ENCODE assay signal across 8 cellular contexts in genomic region chr6:70706491-70707123, GRCh38. TPM values are rescaled to one million over a fixed set of nuclear protein-coding genes. Genes with fewer than 3 reads are reported as not detected.
A peak's percentile ranks its signal among the peaks of the same experiment; 100 is the strongest.
DNase-seq lines count a peak whose midpoint lies in the region; ATAC-seq, FAIRE-seq and TF ChIP-seq lines count a peak whose summit lies in the region.

No MANE protein-coding gene starts in this region.

- no peaks in the 10 kb centered on the region for H3K36me3 ChIP-seq in BJ (ENCODE audit: control insufficient read depth, insufficient read depth, low read length)

- FAIRE-seq in endometrium (lab: Jason Lieb, UNC): peak; percentile 94

- no peaks in the 10 kb centered on the region for H3K9me3 Mint-ChIP-seq in osteocyte (ENCODE audit: unreplicated experiment)

- no peaks in the 10 kb centered on the region for H3K36me3 Mint-ChIP-seq in osteocyte (ENCODE audit: unreplicated experiment)

- POLR2A ChIA-PET in BJ (lab: Charles Lee): no interaction called here

- H3K4me3 ChIP-seq in BJ (ENCODE audit: low read depth, low read length): no peak overlapping the region
- H3K4me3 ChIP-seq in HFF-Myc (replicated peaks; ENCODE audit: low read depth, low read length): no peak overlapping the region

- DNase-seq in BJ (ENCODE audit: low read depth): peak; percentile 5
- peak; percentile 20 for DNase-seq in HFF-Myc (ENCODE audit: extremely low read depth, low read depth)
- peak; percentile 8 for DNase-seq in OCI-M2 (lab: John Stamatoyannopoulos, UW; ENCODE audit: unreplicated experiment)
- DNase-seq in osteocyte (ENCODE audit: extremely low spot score, unreplicated experiment): no peak
- no peak for DNase-seq in cortex of kidney (lab: John Stamatoyannopoulos, UW)
- no peak for DNase-seq in HuH-7.5 (ENCODE audit: low spot score)

- peak; percentile 40 for TF ChIP-seq CTCF in BJ (IDR thresholded peaks at IDR 0.05; ENCODE audit: insufficient read depth, low read depth, low read length)
- TF ChIP-seq CTCF in HFF-Myc (IDR thresholded peaks at IDR 0.05; ENCODE audit: low read depth, low read length, missing control alignments): peak; percentile 13
- TF ChIP-seq CTCF in osteocyte (IDR thresholded peaks at IDR 0.05): peak; percentile 71

- CTCF ChIA-PET in BJ (lab: Yijun Ruan, JAX): interaction anchor here (0.5 to 5.2 kb wide), 18 partner anchors 10 to 350 kb away, joined by 3 to 96 read pairs (median 4); partner anchors contain the start of gene B3GAT2

- H3K4me3 Mint-ChIP-seq in osteocyte (ENCODE audit: unreplicated experiment): no peak overlapping the region

- H3K27me3 ChIP-seq in BJ (ENCODE audit: control insufficient read depth, insufficient read depth, low read length): no peaks in the 10 kb centered on the region

- no peaks in the 10 kb centered on the region for H3K27me3 Mint-ChIP-seq in osteocyte (ENCODE audit: unreplicated experiment)

- H3K4me1 Mint-ChIP-seq in osteocyte (ENCODE audit: unreplicated experiment): peaks cover 7% of the 10 kb centered on the region

- no peak overlapping the region for H3K27ac Mint-ChIP-seq in osteocyte (ENCODE audit: unreplicated experiment)

- ATAC-seq in HG02623 (IDR thresholded peaks at IDR 0.05; ENCODE audit: unreplicated experiment): no peak

RNA-seq across cellular contexts. Expression of gene SMAP1, which starts 38.9 kb away (rescaled TPM):
- 23.3 and 24.6 TPM in 2 replicates for polyA plus RNA-seq in BJ (2011; rRNA removed)
- polyA minus RNA-seq in BJ (2011; rRNA and poly(A)+ RNA removed): 20.1 and 22.8 TPM in 2 replicates
- total RNA-seq in osteocyte: 27.2 and 28.0 TPM in 2 replicates

Comparison
In these comparisons a context has a peak if more than half of its experiments do, and no peak if none do; other contexts are left out.
1. DNase-seq: peak in BJ (single experiment), HFF-Myc (single experiment) and OCI-M2 (single experiment); none in osteocyte (single experiment), cortex of kidney (single experiment) and HuH-7.5 (single experiment).
2. CTCF ChIP-seq: peak in every context shown above with its lines; median percentile 71 in osteocyte; 40 in BJ; 13 in HFF-Myc.